In the genomic region with DNA sequence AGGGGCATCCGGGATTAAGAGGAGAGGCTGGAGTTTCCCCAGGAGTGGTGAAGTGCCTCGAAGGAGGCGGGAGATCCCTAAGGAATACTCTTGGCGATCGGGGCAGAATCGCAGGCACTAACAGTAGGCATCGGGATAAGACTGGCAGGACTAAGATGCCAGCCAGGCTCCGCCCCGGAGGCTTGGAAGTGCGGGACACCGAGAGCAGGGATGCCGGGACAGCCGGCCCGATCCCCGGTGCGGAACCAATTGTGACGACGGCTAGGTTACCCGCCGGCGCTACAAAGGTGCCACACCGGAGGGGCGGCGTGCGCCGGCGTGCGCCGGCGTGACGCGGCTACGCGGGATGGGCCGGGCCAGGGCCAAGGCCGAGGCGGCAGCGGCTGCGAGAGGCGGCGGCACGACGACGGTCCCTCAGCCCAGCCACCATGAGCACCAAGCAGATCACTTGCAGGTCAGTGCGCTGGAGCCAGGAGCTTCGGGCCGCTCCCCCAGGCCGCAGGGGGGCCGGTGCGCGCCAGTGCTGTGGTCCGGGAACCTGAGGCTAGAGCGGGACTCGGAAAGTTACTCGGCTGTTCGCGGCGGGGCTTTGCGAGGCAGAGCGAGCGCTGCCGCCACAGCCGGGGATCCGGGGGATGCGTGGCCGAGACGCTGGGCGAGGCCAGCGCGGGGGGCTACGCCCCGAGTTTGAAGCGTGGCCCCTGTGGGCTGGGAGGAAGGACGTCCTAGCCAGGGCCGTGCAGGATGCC, we compare ENCODE assay signal across 1 cellular context.
TF ChIP-seq lines count a peak whose summit lies in the region.

A gene with protein sequence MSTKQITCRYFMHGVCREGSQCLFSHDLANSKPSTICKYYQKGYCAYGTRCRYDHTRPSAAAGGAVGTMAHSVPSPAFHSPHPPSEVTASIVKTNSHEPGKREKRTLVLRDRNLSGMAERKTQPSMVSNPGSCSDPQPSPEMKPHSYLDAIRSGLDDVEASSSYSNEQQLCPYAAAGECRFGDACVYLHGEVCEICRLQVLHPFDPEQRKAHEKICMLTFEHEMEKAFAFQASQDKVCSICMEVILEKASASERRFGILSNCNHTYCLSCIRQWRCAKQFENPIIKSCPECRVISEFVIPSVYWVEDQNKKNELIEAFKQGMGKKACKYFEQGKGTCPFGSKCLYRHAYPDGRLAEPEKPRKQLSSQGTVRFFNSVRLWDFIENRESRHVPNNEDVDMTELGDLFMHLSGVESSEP (plus strand): TSS at position 365 of the 749 bp plus-strand sequence. CDS start 64 bp downstream, at position 429.

TF ChIP-seq in HepG2, 621 proteins besides CTCF, POLR2A, EP300 and RAD21 (continued from another document):
- TF ChIP-seq PRPF4 (IDR thresholded peaks at IDR 0.05; ENCODE audit: low read depth, low read length, poor library complexity, severe bottlenecking) (no peak), RELA (CRISPR knock-in tag; IDR thresholded peaks at IDR 0.05) (0 out of 2 replicates have a peak, but pooled peaks have one; percentile 23), ZNF552 (CRISPR knock-in tag; IDR thresholded peaks at IDR 0.05; ENCODE audit: borderline replicate concordance) (peak; percentile 78; the same call in 1 of the 2 replicates)
